Comparison of ENCODE assay signal across 35 cellular contexts in genomic region chr14:23719225-23719985, GRCh38.
"Had no signal": no experiment of that assay in that cellular context is flagged by ENCODE, and none has a peak within 500 bp of the region (broad histone marks: within the 10 kb centered on the region; RNA-seq: fewer than 3 reads in every experiment).

No MANE protein-coding gene starts in this region.

- H3K4me1 ChIP-seq: ascending aorta, breast epithelium had no signal

- H3K4me3 Mint-ChIP-seq: activated CD4-positive, alpha-beta memory T cell treated with anti-CD3 and anti-CD28 coated beads, Interleukin-2, amount 10 ng/mL, durations not matched to agents 7 days and 5 days; activated CD4-positive, alpha-beta T cell treated with anti-CD3 and anti-CD28 coated beads for 36 hours; activated CD4-positive, alpha-beta T cell treated with anti-CD3 and anti-CD28 coated beads, Interleukin-2, amount 10 ng/mL, durations not matched to agents 7 days and 5 days; activated naive CD4-positive, alpha-beta T cell treated with anti-CD3 and anti-CD28 coated beads, Interleukin-2, amount 10 ng/mL, durations not matched to agents 7 days and 5 days; activated naive CD8-positive, alpha-beta T cell treated with anti-CD3 and anti-CD28 coated beads, Interleukin-2, amount 10 ng/mL, durations not matched to agents 7 days and 5 days; activated T-cell treated with anti-CD3 and anti-CD28 coated beads, Interleukin-2, amount 50 U/mL, for 24 hours; activated T-cell treated with anti-CD3 and anti-CD28 coated beads, Interleukin-2, amount 50 U/mL, for 72 hours; brain; dendritic cell treated with granulocyte-macrophage colony-stimulating factor and Interleukin-4, amounts not matched to agents 40 ng/mL and 50 ng/mL, for 4 days; endodermal cell; T-helper 17 cell; T-helper 2 cell treated with Interferon-gamma antibody and Interleukin-4, amounts not matched to agents 5 μg/mL and 100 μg/mL, for 36 hours had no signal

- H3K4me3 ChIP-seq: ascending aorta, breast epithelium, cardiac muscle cell, coronary artery, dorsolateral prefrontal cortex had no signal

- H3K27ac ChIP-seq: ascending aorta, breast epithelium, cardiac muscle cell, coronary artery, dorsolateral prefrontal cortex, WERI-Rb-1 had no signal

- H3K9me3 Mint-ChIP-seq: activated CD4-positive, alpha-beta memory T cell treated with anti-CD3 and anti-CD28 coated beads, Interleukin-2, amount 10 ng/mL, durations not matched to agents 7 days and 5 days; activated CD4-positive, alpha-beta T cell treated with anti-CD3 and anti-CD28 coated beads, Interleukin-2, amount 10 ng/mL, durations not matched to agents 7 days and 5 days; activated naive CD4-positive, alpha-beta T cell treated with anti-CD3 and anti-CD28 coated beads, Interleukin-2, amount 10 ng/mL, durations not matched to agents 7 days and 5 days; activated T-cell treated with anti-CD3 and anti-CD28 coated beads, Interleukin-2, amount 50 U/mL, for 24 hours; activated T-cell treated with anti-CD3 and anti-CD28 coated beads, Interleukin-2, amount 50 U/mL, for 72 hours; dendritic cell treated with granulocyte-macrophage colony-stimulating factor and Interleukin-4, amounts not matched to agents 40 ng/mL and 50 ng/mL, for 4 days; T-helper 2 cell treated with Interferon-gamma antibody and Interleukin-4, amounts not matched to agents 5 μg/mL and 100 μg/mL, for 36 hours had no signal

- ATAC-seq: activated CD4-positive, alpha-beta T cell treated with anti-CD3 and anti-CD28 coated beads for 36 hours; activated naive CD4-positive, alpha-beta T cell treated with anti-CD3 and anti-CD28 coated beads, Interleukin-2, amount 50 U/mL, for 72 hours; activated T-cell treated with anti-CD3 and anti-CD28 coated beads, Interleukin-2, amount 50 U/mL, for 72 hours; esophagus mucosa; T-helper 17 cell had no signal

- H3K9me3 ChIP-seq: ascending aorta, breast epithelium had no signal

- H3K36me3 Mint-ChIP-seq: activated naive CD4-positive, alpha-beta T cell treated with anti-CD3 and anti-CD28 coated beads, Interleukin-2, amount 10 ng/mL, durations not matched to agents 7 days and 5 days; activated naive CD4-positive, alpha-beta T cell treated with anti-CD3 and anti-CD28 coated beads, Interleukin-2, amount 50 U/mL, for 72 hours; activated naive CD8-positive, alpha-beta T cell treated with anti-CD3 and anti-CD28 coated beads, Interleukin-2, amount 10 ng/mL, durations not matched to agents 7 days and 5 days; brain had no signal

- H3K4me1 Mint-ChIP-seq: activated CD4-positive, alpha-beta memory T cell treated with anti-CD3 and anti-CD28 coated beads, Interleukin-2, amount 10 ng/mL, durations not matched to agents 7 days and 5 days; activated CD4-positive, alpha-beta T cell treated with anti-CD3 and anti-CD28 coated beads for 36 hours; activated CD4-positive, alpha-beta T cell treated with anti-CD3 and anti-CD28 coated beads, Interleukin-2, amount 10 ng/mL, durations not matched to agents 7 days and 5 days; activated naive CD4-positive, alpha-beta T cell treated with anti-CD3 and anti-CD28 coated beads, Interleukin-2, amount 10 ng/mL, durations not matched to agents 7 days and 5 days; activated naive CD8-positive, alpha-beta T cell treated with anti-CD3 and anti-CD28 coated beads, Interleukin-2, amount 10 ng/mL, durations not matched to agents 7 days and 5 days; brain; endodermal cell; T-helper 17 cell had no signal

- H3K27ac Mint-ChIP-seq: activated CD4-positive, alpha-beta memory T cell treated with anti-CD3 and anti-CD28 coated beads, Interleukin-2, amount 10 ng/mL, durations not matched to agents 7 days and 5 days; activated CD4-positive, alpha-beta T cell treated with anti-CD3 and anti-CD28 coated beads for 36 hours; activated CD4-positive, alpha-beta T cell treated with anti-CD3 and anti-CD28 coated beads, Interleukin-2, amount 10 ng/mL, durations not matched to agents 7 days and 5 days; activated naive CD4-positive, alpha-beta T cell treated with anti-CD3 and anti-CD28 coated beads, Interleukin-2, amount 10 ng/mL, durations not matched to agents 7 days and 5 days; activated naive CD8-positive, alpha-beta T cell treated with anti-CD3 and anti-CD28 coated beads, Interleukin-2, amount 10 ng/mL, durations not matched to agents 7 days and 5 days; activated T-cell treated with anti-CD3 and anti-CD28 coated beads, Interleukin-2, amount 50 U/mL, for 24 hours; activated T-cell treated with anti-CD3 and anti-CD28 coated beads, Interleukin-2, amount 50 U/mL, for 72 hours; brain; dendritic cell treated with granulocyte-macrophage colony-stimulating factor and Interleukin-4, amounts not matched to agents 40 ng/mL and 50 ng/mL, for 4 days; endodermal cell; T-helper 17 cell; T-helper 2 cell treated with Interferon-gamma antibody and Interleukin-4, amounts not matched to agents 5 μg/mL and 100 μg/mL, for 36 hours had no signal

- FAIRE-seq: frontal cortex had no signal

- H3K27me3 ChIP-seq: ascending aorta, breast epithelium, cardiac muscle cell had no signal

- DNase-seq: activated CD4-positive, alpha-beta memory T cell treated with anti-CD3 and anti-CD28 coated beads, Interleukin-2, amount 10 ng/mL, durations not matched to agents 7 days and 5 days; activated CD4-positive, alpha-beta T cell treated with anti-CD3 and anti-CD28 coated beads for 36 hours; activated CD4-positive, alpha-beta T cell treated with anti-CD3 and anti-CD28 coated beads, Interleukin-2, amount 10 ng/mL, durations not matched to agents 7 days and 5 days; activated CD4-positive, alpha-beta T cell treated with anti-CD3 and anti-CD28 coated beads, Interleukin-2, amount 50 U/mL, for 4 hours; activated CD4-positive, CD25-positive, alpha-beta regulatory T cell; activated CD4-positive, CD25-positive, alpha-beta regulatory T cell treated with anti-CD3 and anti-CD28 coated beads, Interleukin-2, amount 50 U/mL, for 72 hours; activated CD8-positive, alpha-beta memory T cell treated with anti-CD3 and anti-CD28 coated beads, Interleukin-2, amount 50 U/mL, for 48 hours; activated gamma-delta T cell; activated naive CD4-positive, alpha-beta T cell; activated naive CD4-positive, alpha-beta T cell treated with anti-CD3 and anti-CD28 coated beads, Interleukin-2, amount 10 ng/mL, durations not matched to agents 7 days and 5 days; activated naive CD8-positive, alpha-beta T cell treated with anti-CD3 and anti-CD28 coated beads, Interleukin-2, amount 10 ng/mL, durations not matched to agents 7 days and 5 days; activated T-cell treated with anti-CD3 and anti-CD28 coated beads for 4 hours; activated T-cell treated with anti-CD3 and anti-CD28 coated beads, Interleukin-2, amount 50 U/mL, for 24 hours; activated T-cell treated with anti-CD3 and anti-CD28 coated beads, Interleukin-2, amount 50 U/mL, for 72 hours; central memory CD4-positive, alpha-beta T cell; cerebellar nuclear complex; dorsolateral prefrontal cortex; effector memory CD4-positive, alpha-beta T cell; endodermal cell; foreskin fibroblast; head of caudate nucleus; T-helper 1 cell; T-helper 17 cell; T1000; WERI-Rb-1 had no signal

- H3K27me3 Mint-ChIP-seq: activated CD4-positive, alpha-beta T cell treated with anti-CD3 and anti-CD28 coated beads, Interleukin-2, amount 10 ng/mL, durations not matched to agents 7 days and 5 days had no signal

- H3K36me3 ChIP-seq: ascending aorta, breast epithelium, cardiac muscle cell, WERI-Rb-1 had no signal
